Comparison of ENCODE assay signal across 9 cellular contexts in genomic region chr1:22889213-22889827, GRCh38.
DNase-seq lines count a peak whose midpoint lies in the region; ATAC-seq, FAIRE-seq and TF ChIP-seq lines count a peak whose summit lies in the region.
"Had no signal": no experiment of that assay in that cellular context is flagged by ENCODE, and none has a peak within 500 bp of the region (broad histone marks: within the 10 kb centered on the region; RNA-seq: fewer than 3 reads in every experiment).

No MANE protein-coding gene starts in this region.

- TF ChIP-seq POLR2A in right lobe of liver (IDR thresholded peaks at IDR 0.05), result no peak

- DNase-seq in activated CD4-positive, alpha-beta memory T cell treated with anti-CD3 and anti-CD28 coated beads for 36 hours, result peak; percentile 13
- no peak for DNase-seq in activated CD4-positive, alpha-beta memory T cell treated with anti-CD3 and anti-CD28 coated beads, Interleukin-2, amount 10 ng/mL, durations not matched to agents 7 days and 5 days
- DNase-seq in NCI-H1694 (lab: John Stamatoyannopoulos, UW), result peak; percentile 14
- peak; percentile 51 for DNase-seq in bronchial epithelial cell (ENCODE audit: low read depth)
- DNase-seq in right lobe of liver, result no peak

- CTCF ChIA-PET in activated CD4-positive, alpha-beta memory T cell treated with anti-CD3 and anti-CD28 coated beads for 36 hours (lab: Charles Lee), result interaction anchor here (0.6 to 2.1 kb wide), 6 partner anchors 10 to 186 kb away, joined by 3 to 32 read pairs (median 3); no protein-coding TSS in a partner anchor
- CTCF ChIA-PET in activated CD4-positive, alpha-beta memory T cell treated with anti-CD3 and anti-CD28 coated beads, Interleukin-2, amount 10 ng/mL, durations not matched to agents 7 days and 5 days (lab: Charles Lee), result interaction anchor here (1.0 to 2.9 kb wide), 2 partner anchors 185 to 215 kb away, joined by 4 to 24 read pairs; no protein-coding TSS in a partner anchor

- H3K4me1 ChIP-seq in right lobe of liver, result no peaks in the 10 kb centered on the region

- no peak for FAIRE-seq in bronchial epithelial cell (lab: Jason Lieb, UNC)

- no peaks in the 10 kb centered on the region for H3K9me3 Mint-ChIP-seq in activated CD4-positive, alpha-beta memory T cell treated with anti-CD3 and anti-CD28 coated beads for 36 hours
- no peaks in the 10 kb centered on the region for H3K9me3 Mint-ChIP-seq in activated CD4-positive, alpha-beta memory T cell treated with anti-CD3 and anti-CD28 coated beads, Interleukin-2, amount 10 ng/mL, durations not matched to agents 7 days and 5 days
- H3K9me3 Mint-ChIP-seq: activated naive CD4-positive, alpha-beta T cell treated with anti-CD3 and anti-CD28 coated beads, Interleukin-2, amount 50 U/mL, for 72 hours had no signal

- no peaks in the 10 kb centered on the region for H3K36me3 Mint-ChIP-seq in activated CD4-positive, alpha-beta memory T cell treated with anti-CD3 and anti-CD28 coated beads for 36 hours
- no peaks in the 10 kb centered on the region for H3K36me3 Mint-ChIP-seq in activated CD4-positive, alpha-beta memory T cell treated with anti-CD3 and anti-CD28 coated beads, Interleukin-2, amount 10 ng/mL, durations not matched to agents 7 days and 5 days (ENCODE audit: low read depth)
- H3K36me3 Mint-ChIP-seq: activated naive CD4-positive, alpha-beta T cell treated with anti-CD3 and anti-CD28 coated beads, Interleukin-2, amount 50 U/mL, for 72 hours had no signal

- no peak overlapping the region for H3K27ac ChIP-seq in right lobe of liver

- H3K4me1 Mint-ChIP-seq in activated CD4-positive, alpha-beta memory T cell treated with anti-CD3 and anti-CD28 coated beads for 36 hours (ENCODE audit: low read depth), result peaks cover 9% of the 10 kb centered on the region
- H3K4me1 Mint-ChIP-seq in activated CD4-positive, alpha-beta memory T cell treated with anti-CD3 and anti-CD28 coated beads, Interleukin-2, amount 10 ng/mL, durations not matched to agents 7 days and 5 days, result peaks cover 13% of the 10 kb centered on the region

- H3K27me3 Mint-ChIP-seq in activated CD4-positive, alpha-beta memory T cell treated with anti-CD3 and anti-CD28 coated beads for 36 hours, result no peaks in the 10 kb centered on the region
- peaks cover 19% of the 10 kb centered on the region for H3K27me3 Mint-ChIP-seq in activated CD4-positive, alpha-beta memory T cell treated with anti-CD3 and anti-CD28 coated beads, Interleukin-2, amount 10 ng/mL, durations not matched to agents 7 days and 5 days

- no peaks in the 10 kb centered on the region for H3K27me3 ChIP-seq in bronchial epithelial cell (ENCODE audit: control insufficient read depth, insufficient read depth, low read length)
- no peaks in the 10 kb centered on the region for H3K27me3 ChIP-seq in right lobe of liver

- no peaks in the 10 kb centered on the region for H3K9me3 ChIP-seq in right lobe of liver

- ATAC-seq in right lobe of liver (peak; percentile 63 to 71 (median 68)), GM21367 (IDR thresholded peaks at IDR 0.05; ENCODE audit: unreplicated experiment) (no peak), GM19397 (IDR thresholded peaks at IDR 0.05; ENCODE audit: unreplicated experiment) (no peak), HG03432 (IDR thresholded peaks at IDR 0.05; ENCODE audit: unreplicated experiment) (no peak)

- POLR2A ChIA-PET in activated CD4-positive, alpha-beta memory T cell treated with anti-CD3 and anti-CD28 coated beads for 36 hours (lab: Charles Lee), result no interaction called here
- POLR2A ChIA-PET in activated CD4-positive, alpha-beta memory T cell treated with anti-CD3 and anti-CD28 coated beads, Interleukin-2, amount 10 ng/mL, durations not matched to agents 7 days and 5 days (lab: Charles Lee), result no interaction called here

- 41% methylated on average over 3 of the region's 3 CpGs for WGBS in right lobe of liver (ENCODE audit: insufficient coverage, low coverage, low lambda C conversion rate, missing lambda C conversion rate)

- no peak overlapping the region for H3K4me3 ChIP-seq in bronchial epithelial cell (ENCODE audit: low read depth, low read length)
- no peak overlapping the region for H3K4me3 ChIP-seq in right lobe of liver

- H3K36me3 ChIP-seq in bronchial epithelial cell (ENCODE audit: control insufficient read depth, insufficient read depth, low read length) (peaks cover 6% of the 10 kb centered on the region), right lobe of liver (no peaks in the 10 kb centered on the region)

- no peak overlapping the region for H3K4me3 Mint-ChIP-seq in activated CD4-positive, alpha-beta memory T cell treated with anti-CD3 and anti-CD28 coated beads for 36 hours
- no peak overlapping the region for H3K4me3 Mint-ChIP-seq in activated CD4-positive, alpha-beta memory T cell treated with anti-CD3 and anti-CD28 coated beads, Interleukin-2, amount 10 ng/mL, durations not matched to agents 7 days and 5 days

- TF ChIP-seq CTCF in bronchial epithelial cell (IDR thresholded peaks at IDR 0.05; ENCODE audit: insufficient read depth, low read length, severe bottlenecking) (peak; percentile 67), right lobe of liver (IDR thresholded peaks at IDR 0.05) (peak; percentile 76 to 81 (median 80))

- no peak overlapping the region for H3K27ac Mint-ChIP-seq in activated CD4-positive, alpha-beta memory T cell treated with anti-CD3 and anti-CD28 coated beads for 36 hours
- H3K27ac Mint-ChIP-seq in activated CD4-positive, alpha-beta memory T cell treated with anti-CD3 and anti-CD28 coated beads, Interleukin-2, amount 10 ng/mL, durations not matched to agents 7 days and 5 days, result no peak overlapping the region
- H3K27ac Mint-ChIP-seq: activated naive CD4-positive, alpha-beta T cell treated with anti-CD3 and anti-CD28 coated beads, Interleukin-2, amount 50 U/mL, for 72 hours had no signal

- intact Hi-C loops in activated CD4-positive, alpha-beta memory T cell treated with anti-CD3 and anti-CD28 coated beads for 36 hours (cut with micrococcal nuclease), result loop anchor here (1.0 kb wide), 1 partner anchor 185 kb away; no protein-coding TSS in a partner anchor
- intact Hi-C loops in right lobe of liver (cut with DNase I), result loop anchor here in 1 of 2 donors (10.0 kb wide), 1 partner anchor 205 kb away; no protein-coding TSS in a partner anchor

Comparison
In these comparisons a context has a peak if more than half of its experiments do, and no peak if none do; other contexts are left out.
1. DNase-seq: peak in activated CD4-positive, alpha-beta memory T cell treated with anti-CD3 and anti-CD28 coated beads for 36 hours (single experiment), NCI-H1694 (single experiment) and bronchial epithelial cell (single experiment); none in activated CD4-positive, alpha-beta memory T cell treated with anti-CD3 and anti-CD28 coated beads, Interleukin-2, amount 10 ng/mL, durations not matched to agents 7 days and 5 days (single experiment) and right lobe of liver (0 of 3).
2. ATAC-seq: peak in right lobe of liver (4 of 4); none in GM21367 (single experiment), GM19397 (single experiment) and HG03432 (single experiment).